In genomic region chr4:24794916-24795665, GRCh38 we compare ENCODE assay signal across 9 cellular contexts. TPM values are rescaled to one million over a fixed set of nuclear protein-coding genes. Genes with fewer than 3 reads are reported as not detected.
DNase-seq lines count a peak whose midpoint lies in the region; ATAC-seq, FAIRE-seq and TF ChIP-seq lines count a peak whose summit lies in the region.
"Had no signal": no experiment of that assay in that cellular context is flagged by ENCODE, and none has a peak within 500 bp of the region (broad histone marks: within the 10 kb centered on the region; RNA-seq: fewer than 3 reads in every experiment).

Gene SOD3, plus strand, starts transcription at chr4:24795573. Its CDS starts 3,949 bp downstream, at chr4:24799522.

- H3K79me2 ChIP-seq in GM23248 (ENCODE audit: insufficient read depth) (no peaks in the 10 kb centered on the region), K562 (ENCODE audit: control insufficient read depth, insufficient read depth, low read length) (no peaks in the 10 kb centered on the region)

- ATAC-seq in K562 = peak; percentile 89
- no peak for ATAC-seq in HG03521 (IDR thresholded peaks at IDR 0.05; ENCODE audit: unreplicated experiment)

- no peaks in the 10 kb centered on the region for H3K4me1 Mint-ChIP-seq in activated naive CD4-positive, alpha-beta T cell treated with anti-CD3 and anti-CD28 coated beads for 36 hours (ENCODE audit: low read depth)
- H3K4me1 Mint-ChIP-seq: activated naive CD4-positive, alpha-beta T cell treated with anti-CD3 and anti-CD28 coated beads, Interleukin-2, amount 50 U/mL, for 24 hours had no signal

- no peak for TF ChIP-seq POLR2A in K562 (conservative IDR thresholded peaks at IDR 0.05)

- no peaks in the 10 kb centered on the region for H3K27me3 ChIP-seq in GM23248 (replicated peaks; ENCODE audit: insufficient read depth)
- peaks cover 2 to 33% of the 10 kb centered on the region in 2 experiments; a peak in 4 of 5 replicates for H3K27me3 ChIP-seq in K562 (ENCODE audit: control insufficient read depth in 2 of 2, insufficient read depth in 2 of 2, low read length in 2 of 2)
- peaks cover 53% of the 10 kb centered on the region for H3K27me3 ChIP-seq in iPS-15b (ENCODE audit: control insufficient read depth, insufficient read depth, low read length)

- no peak for TF ChIP-seq EP300 in K562 (IDR thresholded peaks at IDR 0.05; ENCODE audit: low read length)

- no peaks in the 10 kb centered on the region for H3K9me2 ChIP-seq in GM23248 (ENCODE audit: insufficient read depth)

- H3K4me3 ChIP-seq in GM23248 (peak within 1 kb of the TSS; percentile 62), K562 (no peak within 1 kb of the TSS), iPS-15b (ENCODE audit: low read depth, low read length) (peak within 1 kb of the TSS; percentile 45), skeletal muscle cell (ENCODE audit: low read depth, low read length) (peak within 1 kb of the TSS; percentile 27)

- H3K9me3 ChIP-seq in GM23248 (ENCODE audit: low read depth) (no peaks in the 10 kb centered on the region), K562 (replicated peaks; ENCODE audit: control insufficient read depth, insufficient read depth, low read depth, low read length) (no peaks in the 10 kb centered on the region), iPS-15b (ENCODE audit: control insufficient read depth, insufficient read depth, low read length) (no peaks in the 10 kb centered on the region)

- no peak for TF ChIP-seq CTCF in K562 (IDR thresholded peaks at IDR 0.05 in 2 of 3, conservative IDR thresholded peaks at IDR 0.05 in 1 of 3; ENCODE audit: insufficient read depth in 2 of 3, low read depth in 1 of 3, low read length in 3 of 3)

- H3K4me3 Mint-ChIP-seq in activated naive CD4-positive, alpha-beta T cell treated with anti-CD3 and anti-CD28 coated beads for 36 hours = no peak within 1 kb of the TSS
- H3K4me3 Mint-ChIP-seq: activated naive CD4-positive, alpha-beta T cell treated with anti-CD3 and anti-CD28 coated beads, Interleukin-2, amount 50 U/mL, for 24 hours had no signal

- TF ChIP-seq RAD21 in K562 (CRISPR knock-in tag; conservative IDR thresholded peaks at IDR 0.05 in 1 of 2, IDR thresholded peaks at IDR 0.05 in 1 of 2) = no peak

- no peaks in the 10 kb centered on the region for H3K9me3 Mint-ChIP-seq in activated naive CD4-positive, alpha-beta T cell treated with anti-CD3 and anti-CD28 coated beads for 36 hours
- H3K9me3 Mint-ChIP-seq: activated naive CD4-positive, alpha-beta T cell treated with anti-CD3 and anti-CD28 coated beads, Interleukin-2, amount 50 U/mL, for 24 hours had no signal

- H3K9me1 ChIP-seq in K562 (ENCODE audit: control insufficient read depth, insufficient read depth, low read length) = no peaks in the 10 kb centered on the region

- in situ Hi-C loops in GM23248 (cut with MboI) (no loop called here), K562 (cut with MboI) (no loop called here)

- H3K27me3 Mint-ChIP-seq in activated naive CD4-positive, alpha-beta T cell treated with anti-CD3 and anti-CD28 coated beads for 36 hours (ENCODE audit: low read depth) = peaks cover 27% of the 10 kb centered on the region

- no peaks in the 10 kb centered on the region for H3K36me3 Mint-ChIP-seq in activated naive CD4-positive, alpha-beta T cell treated with anti-CD3 and anti-CD28 coated beads for 36 hours (ENCODE audit: low read depth)
- H3K36me3 Mint-ChIP-seq: activated naive CD4-positive, alpha-beta T cell treated with anti-CD3 and anti-CD28 coated beads, Interleukin-2, amount 50 U/mL, for 24 hours had no signal

- no peaks in the 10 kb centered on the region for H3K36me3 ChIP-seq in GM23248 (ENCODE audit: low read depth)
- no peaks in the 10 kb centered on the region for H3K36me3 ChIP-seq in K562 (ENCODE audit: control insufficient read depth, insufficient read depth, low read length)
- no peaks in the 10 kb centered on the region for H3K36me3 ChIP-seq in iPS-15b (ENCODE audit: control insufficient read depth, insufficient read depth, low read length)

- H3K9ac ChIP-seq in GM23248 (peak within 1 kb of the TSS; percentile 60), K562 (ENCODE audit: insufficient read depth in 1 of 2, low read depth in 2 of 2, low read length in 2 of 2) (peak within 1 kb of the TSS in 1 of 2 experiments; percentile 52; a peak in 2 of 4 replicates), iPS-15b (ENCODE audit: low read depth, low read length) (no peak within 1 kb of the TSS)

- no TSS peak for BruUV-seq in K562 (replicated peaks; lab: Mats Ljungman, UMichigan)

- 1 to 2% methylated on average over 21 of the region's 21 CpGs for WGBS in GM23248 (ENCODE audit: low coverage in 1 of 2, low lambda C conversion rate in 2 of 2, missing lambda C conversion rate in 2 of 2), 2 experiments
- 5% methylated on average over 21 of the region's 21 CpGs for WGBS in K562 (ENCODE audit: insufficient coverage, low coverage, missing lambda C conversion rate)

- intact Hi-C loops in K562 (cut with micrococcal nuclease) = no loop called here
- intact Hi-C loops in activated naive CD4-positive, alpha-beta T cell treated with anti-CD3 and anti-CD28 coated beads for 36 hours (cut with micrococcal nuclease) = no loop called here

- peak; percentile 92 for DNase-seq in GM23248
- DNase-seq in K562 (ENCODE audit: extremely low read depth in 1 of 4, low spot score in 3 of 4) = peak; percentile 37 to 52 (median 48)
- peak; percentile 49 for DNase-seq in skeletal muscle cell (ENCODE audit: low read depth)
- no peak for DNase-seq in NCI-H2081 (lab: John Stamatoyannopoulos, UW)
- no peak for DNase-seq in activated gamma-delta T cell treated with Interleukin-2 at 50 U/mL for 16 hours
- no peak for DNase-seq in activated naive CD4-positive, alpha-beta T cell treated with anti-CD3 and anti-CD28 coated beads for 36 hours

- H3K4me2 ChIP-seq in GM23248 (ENCODE audit: unreplicated experiment) (peak within 1 kb of the TSS; percentile 94), K562 (ENCODE audit: insufficient read depth, low read length) (peak within 1 kb of the TSS; percentile 61)

- CTCF ChIA-PET in K562 (lab: Yijun Ruan, JAX; ENCODE audit: low intra/inter-chr PET ratio) = no interaction called here
- CTCF ChIA-PET in activated naive CD4-positive, alpha-beta T cell treated with anti-CD3 and anti-CD28 coated beads for 36 hours (lab: Charles Lee) = no interaction called here

- H3K4me1 ChIP-seq in GM23248 (ENCODE audit: insufficient read depth) (peaks cover 19% of the 10 kb centered on the region), K562 (replicated peaks in 1 of 2; ENCODE audit: control insufficient read depth in 2 of 2, insufficient read depth in 2 of 2, low read length in 2 of 2) (peaks cover 17 to 19% of the 10 kb centered on the region in 2 experiments; a peak in 4 of 5 replicates), iPS-15b (ENCODE audit: control insufficient read depth, insufficient read depth, low read length) (peaks cover 7% of the 10 kb centered on the region)

- H2AFZ ChIP-seq in GM23248 = peak within 1 kb of the TSS; percentile 91
- peak within 1 kb of the TSS; percentile 70 for H2AFZ ChIP-seq in K562 (ENCODE audit: low read depth, low read length)

- peaks cover 5% of the 10 kb centered on the region for H3F3A ChIP-seq in GM23248 (ENCODE audit: insufficient read depth)

- FAIRE-seq in K562 (lab: Jason Lieb, UNC) = no peak

- H4K20me1 ChIP-seq in GM23248 (ENCODE audit: insufficient read depth) (no peaks in the 10 kb centered on the region), K562 (replicated peaks; ENCODE audit: control insufficient read depth, insufficient read depth, low read length) (no peaks in the 10 kb centered on the region; the same call in 1 of the 2 replicates)

- H3K27ac Mint-ChIP-seq in activated naive CD4-positive, alpha-beta T cell treated with anti-CD3 and anti-CD28 coated beads for 36 hours = no peak within 1 kb of the TSS
- H3K27ac Mint-ChIP-seq: activated naive CD4-positive, alpha-beta T cell treated with anti-CD3 and anti-CD28 coated beads, Interleukin-2, amount 50 U/mL, for 24 hours had no signal

- H3K27ac ChIP-seq in GM23248 (peak within 1 kb of the TSS; percentile 55), K562 (ENCODE audit: extremely low read depth, low read depth, low read length) (no peak within 1 kb of the TSS; the same call in 2 of the 3 replicates)

- POLR2A ChIA-PET in K562 (lab: Yijun Ruan, JAX) = interaction anchor here (0.5 to 1.6 kb wide), 3 partner anchors 10 to 92 kb away, joined by 3 to 4 read pairs (median 3); no protein-coding TSS in a partner anchor

TF ChIP-seq in K562, 482 proteins besides CTCF, POLR2A, EP300 and RAD21:
- no peak for TF ChIP-seq MIER1 (IDR thresholded peaks at IDR 0.05; ENCODE audit: low read depth)
- TF ChIP-seq CREM (IDR thresholded peaks at IDR 0.05; ENCODE audit: low read depth) = 0 out of 2 replicates have a peak, but pooled peaks have one; percentile 19

RNA-seq across cellular contexts. Expression of gene SOD3, which starts in this region (rescaled TPM):
- 3.8 and 8.2 TPM in 2 replicates for total RNA-seq in GM23248 (2014; rRNA removed; shearing (Covaris generic))
- polyA plus RNA-seq in GM23248 (2016; fragmentation: Nextera tagmentation; extraction: Ambion mirVana) = 9.2 and 10.1 TPM in 2 replicates
- total RNA-seq in K562 (2011; cell fraction: chromatin; rRNA removed; ENCODE audit: low replicate concordance) = 0.25 TPM in 1 of 2 replicates, not detected in the other
- 0.33 and 1.3 TPM in 2 replicates for total RNA-seq in K562 (2011; cell fraction: nucleolus; rRNA removed)
- 0.51 and 0.69 TPM in 2 replicates for total RNA-seq in K562 (2011; cell fraction: nucleoplasm; rRNA removed)
- not detected in 2 replicates for total RNA-seq in K562 (2014; rRNA removed)
- total RNA-seq in K562 (2014; rRNA removed; fragmentation: Illumina TruSeq; extraction: Trizol) = not detected in 2 replicates
- not detected in 2 replicates for total RNA-seq in K562 (2015; rRNA removed; fragmentation: Illumina TruSeq; extraction: Trizol)
- 0.31 and 0.36 TPM in 2 replicates for total RNA-seq in K562 (2021)
- not detected in 2 replicates for polyA plus RNA-seq in K562 (2011; rRNA removed)
- polyA plus RNA-seq in K562 (2011; cell fraction: cytosol; rRNA removed) = 0.06 and 0.16 TPM in 2 replicates
- 0.10 TPM in 1 of 2 replicates, not detected in the other for polyA plus RNA-seq in K562 (2011; cell fraction: nucleus; rRNA removed)
- polyA plus RNA-seq in K562 (2012) = 0.60 and 1.3 TPM in 2 replicates
- 0.10 and 0.12 TPM in 2 replicates for polyA plus RNA-seq in K562 (2014; fragmentation: Illumina TruSeq; extraction: Trizol)
- not detected for polyA plus RNA-seq in K562 (2014; fragmentation: Nextera tagmentation; extraction: Ambion mirVana)
- 0.23 and 0.24 TPM in 2 replicates for polyA plus RNA-seq in K562 (2014; rRNA removed)
- polyA minus RNA-seq in K562 (2011; rRNA and poly(A)+ RNA removed) = not detected in 2 replicates
- not detected in 2 replicates for polyA minus RNA-seq in K562 (2011; cell fraction: cytosol; rRNA and poly(A)+ RNA removed)
- not detected in 2 replicates for polyA minus RNA-seq in K562 (2011; cell fraction: nucleus; rRNA and poly(A)+ RNA removed)
- not detected for total RNA-seq in activated naive CD4-positive, alpha-beta T cell treated with anti-CD3 and anti-CD28 coated beads for 36 hours

Comparison
In these comparisons a context has a peak if more than half of its experiments do, and no peak if none do; other contexts are left out.
1. DNase-seq: peak in GM23248 (single experiment), K562 (4 of 4) and skeletal muscle cell (single experiment); none in NCI-H2081 (0 of 2), activated gamma-delta T cell treated with Interleukin-2 at 50 U/mL for 16 hours (single experiment) and activated naive CD4-positive, alpha-beta T cell treated with anti-CD3 and anti-CD28 coated beads for 36 hours (single experiment).